In genomic region chr12:54389536-54390175, GRCh38 we compare ENCODE assay signal across 10 cellular contexts. TPM values are rescaled to one million over a fixed set of nuclear protein-coding genes. Genes with fewer than 3 reads are reported as not detected.
DNase-seq lines count a peak whose midpoint lies in the region; ATAC-seq, FAIRE-seq and TF ChIP-seq lines count a peak whose summit lies in the region.
"Had no signal": no experiment of that assay in that cellular context is flagged by ENCODE, and none has a peak within 500 bp of the region (broad histone marks: within the 10 kb centered on the region; RNA-seq: fewer than 3 reads in every experiment).

No MANE protein-coding gene starts in this region.

- no peaks in the 10 kb centered on the region for H3K79me2 ChIP-seq in GM23338 (replicated peaks; ENCODE audit: insufficient read depth)

- peaks cover 80% of the 10 kb centered on the region for H3K4me1 Mint-ChIP-seq in GM23338
- peaks cover 28% of the 10 kb centered on the region for H3K4me1 Mint-ChIP-seq in activated naive CD8-positive, alpha-beta T cell treated with anti-CD3 and anti-CD28 coated beads, Interleukin-2, amount 10 ng/mL, durations not matched to agents 7 days and 5 days

- H3K4me2 ChIP-seq in GM23338: peak overlapping the region; percentile 97

- DNase-seq in GM23338 (ENCODE audit: low spot score) (no peak), kidney (peak; percentile 41), NCI-H526 (lab: John Stamatoyannopoulos, UW) (no peak)
- DNase-seq in activated naive CD8-positive, alpha-beta T cell treated with anti-CD3 and anti-CD28 coated beads, Interleukin-2, amount 10 ng/mL, durations not matched to agents 7 days and 5 days: no peak
- DNase-seq: NCI-H2029 treated with DMSO at 0.1 percent for 48 hours had no signal

- H3K4me3 ChIP-seq in GM23338 (peak overlapping the region; percentile 98), kidney (ENCODE audit: low read length in 2 of 2) (no peak overlapping the region)

- intact Hi-C loops in kidney (cut with DNase I): no loop called here

- no peak overlapping the region for H3K9ac ChIP-seq in kidney (ENCODE audit: low read length in 2 of 2)

- H3K27me3 Mint-ChIP-seq in GM23338 (ENCODE audit: insufficient read depth, low read depth, poor library complexity): peaks cover 21% of the 10 kb centered on the region
- no peaks in the 10 kb centered on the region for H3K27me3 Mint-ChIP-seq in activated naive CD8-positive, alpha-beta T cell treated with anti-CD3 and anti-CD28 coated beads, Interleukin-2, amount 10 ng/mL, durations not matched to agents 7 days and 5 days

- no peak for FAIRE-seq in kidney (lab: Jason Lieb, UNC)

- H3F3A ChIP-seq in GM23338 (replicated peaks; ENCODE audit: low read depth): peaks cover 13% of the 10 kb centered on the region; the same call in 1 of the 2 replicates

- POLR2A ChIA-PET in activated naive CD8-positive, alpha-beta T cell treated with anti-CD3 and anti-CD28 coated beads, Interleukin-2, amount 10 ng/mL, durations not matched to agents 7 days and 5 days (lab: Charles Lee): no interaction called here

- ATAC-seq in GM23338: no peak
- no peak for ATAC-seq in activated naive CD8-positive, alpha-beta T cell treated with anti-CD3 and anti-CD28 coated beads, Interleukin-2, amount 10 ng/mL, durations not matched to agents 7 days and 5 days (ENCODE audit: low read depth)
- ATAC-seq in HG02759 (IDR thresholded peaks at IDR 0.05; ENCODE audit: unreplicated experiment): no peak
- no peak for ATAC-seq in GM19455 (IDR thresholded peaks at IDR 0.05; ENCODE audit: unreplicated experiment)
- ATAC-seq in GM19351 (IDR thresholded peaks at IDR 0.05; ENCODE audit: unreplicated experiment): no peak

- H3K4me3 Mint-ChIP-seq in GM23338: peak overlapping the region; percentile 81
- H3K4me3 Mint-ChIP-seq in activated naive CD8-positive, alpha-beta T cell treated with anti-CD3 and anti-CD28 coated beads, Interleukin-2, amount 10 ng/mL, durations not matched to agents 7 days and 5 days: peak overlapping the region; percentile 32

- 0 out of 2 replicates have a peak, but pooled peaks cover 9% of the 10 kb centered on the region for H3K9me2 ChIP-seq in GM23338 (ENCODE audit: insufficient read depth)

- H3K27me3 ChIP-seq in GM23338 (ENCODE audit: insufficient read depth): peaks cover 18% of the 10 kb centered on the region

- no peaks in the 10 kb centered on the region for H3K9me3 Mint-ChIP-seq in GM23338
- no peaks in the 10 kb centered on the region for H3K9me3 Mint-ChIP-seq in activated naive CD8-positive, alpha-beta T cell treated with anti-CD3 and anti-CD28 coated beads, Interleukin-2, amount 10 ng/mL, durations not matched to agents 7 days and 5 days

- no peak overlapping the region for H3K27ac Mint-ChIP-seq in GM23338
- H3K27ac Mint-ChIP-seq in activated naive CD8-positive, alpha-beta T cell treated with anti-CD3 and anti-CD28 coated beads, Interleukin-2, amount 10 ng/mL, durations not matched to agents 7 days and 5 days: peak overlapping the region; percentile 17

- H3K4me1 ChIP-seq in GM23338 (ENCODE audit: insufficient read depth) (peaks cover 81% of the 10 kb centered on the region), kidney (ENCODE audit: control insufficient read depth in 1 of 2, insufficient read depth in 1 of 2, low read depth in 1 of 2, low read length in 2 of 2) (peaks cover 4 to 16% of the 10 kb centered on the region in 2 donors)

- H4K20me1 ChIP-seq in GM23338 (replicated peaks; ENCODE audit: insufficient read depth): no peaks in the 10 kb centered on the region

- peak overlapping the region; percentile 99 for H3K27ac ChIP-seq in 22Rv1
- H3K27ac ChIP-seq in GM23338 (ENCODE audit: low read depth): no peak overlapping the region
- H3K27ac ChIP-seq in kidney (ENCODE audit: low read depth in 2 of 2, low read length in 2 of 2): no peak overlapping the region

- peaks cover 4% of the 10 kb centered on the region for H3K36me3 Mint-ChIP-seq in GM23338 (ENCODE audit: low read depth)
- H3K36me3 Mint-ChIP-seq in activated naive CD8-positive, alpha-beta T cell treated with anti-CD3 and anti-CD28 coated beads, Interleukin-2, amount 10 ng/mL, durations not matched to agents 7 days and 5 days: peaks cover 3% of the 10 kb centered on the region

- H3K36me3 ChIP-seq in GM23338 (ENCODE audit: insufficient read depth) (no peaks in the 10 kb centered on the region), kidney (ENCODE audit: control insufficient read depth in 1 of 2, insufficient read depth in 2 of 2, low read length in 2 of 2) (no peaks in the 10 kb centered on the region)

- H3K9me3 ChIP-seq in kidney (ENCODE audit: control insufficient read depth in 1 of 2, low read length in 2 of 2): no peaks in the 10 kb centered on the region

- no peak overlapping the region for H2AFZ ChIP-seq in GM23338

- TF ChIP-seq CTCF in 22Rv1 (IDR thresholded peaks at IDR 0.05) (no peak), GM23338 (conservative IDR thresholded peaks at IDR 0.05; ENCODE audit: low read depth in 2 of 2) (no peak), kidney (IDR thresholded peaks at IDR 0.05; ENCODE audit: borderline replicate concordance, extremely low read depth, insufficient read depth) (no peak)

TF ChIP-seq in GM23338, 12 proteins besides CTCF, POLR2A, EP300 and RAD21 (continues in another document):
- TF ChIP-seq NANOG (IDR thresholded peaks at IDR 0.05; ENCODE audit: borderline replicate concordance): no peak

RNA-seq across cellular contexts. Expression of gene ZNF385A, which starts 5.1 kb away (rescaled TPM):
- total RNA-seq in GM23338 (2014; rRNA removed; shearing (Covaris generic)): 10.9 and 22.3 TPM in 2 replicates
- polyA plus RNA-seq in GM23338 (2016; fragmentation: Nextera tagmentation; extraction: Ambion mirVana) (19.6 and 21.7 TPM in 2 replicates), kidney (ENCODE audit: insufficient read depth, low read depth, low replicate concordance) (10.2 TPM)
- 1 to 10 TPM; 1.4 to 2.0 TPM for total RNA-seq in activated naive CD8-positive, alpha-beta T cell treated with anti-CD3 and anti-CD28 coated beads, Interleukin-2, amount 10 ng/mL, durations not matched to agents 7 days and 5 days
- total RNA-seq in kidney: 16.6 TPM

RNA-seq across cellular contexts. Expression of gene GPR84, which starts 25.4 kb away (rescaled TPM):
- not detected in 2 replicates for total RNA-seq in GM23338 (2014; rRNA removed; shearing (Covaris generic))
- polyA plus RNA-seq in GM23338 (2016; fragmentation: Nextera tagmentation; extraction: Ambion mirVana) (not detected in 2 replicates), kidney (ENCODE audit: insufficient read depth, low read depth, low replicate concordance) (not detected)
- under 1 TPM; 0.39 to 0.65 TPM for total RNA-seq in activated naive CD8-positive, alpha-beta T cell treated with anti-CD3 and anti-CD28 coated beads, Interleukin-2, amount 10 ng/mL, durations not matched to agents 7 days and 5 days
- 1.7 TPM for total RNA-seq in kidney
- total RNA-seq: left lobe of liver had no signal

RNA-seq across cellular contexts. Expression of gene ITGA5, which starts 29.4 kb away (rescaled TPM):
- total RNA-seq in GM23338 (2014; rRNA removed; shearing (Covaris generic)): 23.7 and 24.2 TPM in 2 replicates
- polyA plus RNA-seq in GM23338 (2016; fragmentation: Nextera tagmentation; extraction: Ambion mirVana) (5.9 and 7.3 TPM in 2 replicates), kidney (ENCODE audit: insufficient read depth, low read depth, low replicate concordance) (11.4 TPM)
- 10 to 100 TPM; 84.5 to 90.6 TPM for total RNA-seq in activated naive CD8-positive, alpha-beta T cell treated with anti-CD3 and anti-CD28 coated beads, Interleukin-2, amount 10 ng/mL, durations not matched to agents 7 days and 5 days
- total RNA-seq in kidney: 65.6 TPM
